In genomic region chr17:67068999-67069398, GRCh38 we compare ENCODE assay signal across 23 cellular contexts. TPM values are rescaled to one million over a fixed set of nuclear protein-coding genes. Genes with fewer than 3 reads are reported as not detected.
DNase-seq lines count a peak whose midpoint lies in the region; ATAC-seq, FAIRE-seq and TF ChIP-seq lines count a peak whose summit lies in the region.
"Had no signal": no experiment of that assay in that cellular context is flagged by ENCODE, and none has a peak within 500 bp of the region (broad histone marks: within the 10 kb centered on the region; RNA-seq: fewer than 3 reads in every experiment).

No MANE protein-coding gene starts in this region.

- H3K36me3 ChIP-seq in astrocyte (ENCODE audit: insufficient read depth, low read length) (no peaks in the 10 kb centered on the region), mammary epithelial cell (ENCODE audit: insufficient read depth, low read length) (no peaks in the 10 kb centered on the region), colonic mucosa (no peaks in the 10 kb centered on the region)

- no peaks in the 10 kb centered on the region for H3K27me3 Mint-ChIP-seq in natural killer cell (ENCODE audit: low read depth in 2 of 2)
- H3K27me3 Mint-ChIP-seq in natural killer cell treated with Interleukin-12 subunit alpha and Interleukin-12 subunit beta and Interleukin-15 and Interleukin-18, amount 100 ng/mL, for 72 hours = no peaks in the 10 kb centered on the region
- H3K27me3 Mint-ChIP-seq in astrocyte (ENCODE audit: low read depth, unreplicated experiment) = no peaks in the 10 kb centered on the region
- H3K27me3 Mint-ChIP-seq: CD8-positive, alpha-beta memory T cell had no signal

- BruUV-seq in mammary epithelial cell (replicated peaks; lab: Mats Ljungman, UMichigan) = no TSS peak

- H3K4me1 ChIP-seq in astrocyte (ENCODE audit: insufficient read depth, low read length) (no peaks in the 10 kb centered on the region), mammary epithelial cell (ENCODE audit: insufficient read depth, low read length) (no peaks in the 10 kb centered on the region), colonic mucosa (no peaks in the 10 kb centered on the region)
- H3K4me1 ChIP-seq: sigmoid colon had no signal

- H3K79me2 ChIP-seq in astrocyte (ENCODE audit: insufficient read depth, low read length) (no peaks in the 10 kb centered on the region), mammary epithelial cell (ENCODE audit: insufficient read depth, low read length) (no peaks in the 10 kb centered on the region)

- intact Hi-C loops in natural killer cell (cut with micrococcal nuclease) (no loop called here), mammary epithelial cell (cut with micrococcal nuclease) (no loop called here), colonic mucosa (cut with DNase I) (no loop called here)

- H2AFZ ChIP-seq in astrocyte (ENCODE audit: low read depth, low read length) (no peak overlapping the region), mammary epithelial cell (ENCODE audit: low read depth, low read length) (no peak overlapping the region)

- H3K27me3 ChIP-seq in astrocyte (ENCODE audit: insufficient read depth, low read length) = no peaks in the 10 kb centered on the region
- H3K27me3 ChIP-seq in mammary epithelial cell (ENCODE audit: insufficient read depth, low read length) = no peaks in the 10 kb centered on the region
- H3K27me3 ChIP-seq in colonic mucosa = no peaks in the 10 kb centered on the region
- H3K27me3 ChIP-seq: sigmoid colon had no signal

- no peaks in the 10 kb centered on the region for H3K9me3 Mint-ChIP-seq in natural killer cell
- no peaks in the 10 kb centered on the region for H3K9me3 Mint-ChIP-seq in natural killer cell treated with Interleukin-12 subunit alpha and Interleukin-12 subunit beta and Interleukin-15 and Interleukin-18, amount 100 ng/mL, for 72 hours
- no peaks in the 10 kb centered on the region for H3K9me3 Mint-ChIP-seq in astrocyte (ENCODE audit: unreplicated experiment)

- H3K4me1 Mint-ChIP-seq in natural killer cell (peaks cover 6 to 18% of the 10 kb centered on the region in 2 donors), astrocyte (ENCODE audit: low read depth, unreplicated experiment) (no peaks in the 10 kb centered on the region)
- peaks cover 0 to 7% of the 10 kb centered on the region in 2 donors for H3K4me1 Mint-ChIP-seq in natural killer cell treated with Interleukin-12 subunit alpha and Interleukin-12 subunit beta and Interleukin-15 and Interleukin-18, amount 100 ng/mL, for 72 hours (ENCODE audit: low read depth in 2 of 2)

- no peak overlapping the region for H3K4me3 ChIP-seq in astrocyte (ENCODE audit: insufficient read depth, low read depth, low read length)
- no peak overlapping the region for H3K4me3 ChIP-seq in mammary epithelial cell (replicated peaks in 1 of 3; ENCODE audit: insufficient read depth in 1 of 3, low read depth in 2 of 3, low read length in 3 of 3)
- H3K4me3 ChIP-seq in colonic mucosa = no peak overlapping the region
- H3K4me3 ChIP-seq: GM12878, sigmoid colon had no signal

- peak overlapping the region; percentile 41 to 56 for H3K27ac Mint-ChIP-seq in natural killer cell
- H3K27ac Mint-ChIP-seq in natural killer cell treated with Interleukin-12 subunit alpha and Interleukin-12 subunit beta and Interleukin-15 and Interleukin-18, amount 100 ng/mL, for 72 hours = peak overlapping the region in 1 of 2 donors; percentile 29
- no peak overlapping the region for H3K27ac Mint-ChIP-seq in astrocyte (ENCODE audit: unreplicated experiment)
- H3K27ac Mint-ChIP-seq: CD8-positive, alpha-beta memory T cell had no signal

- in situ Hi-C loops in mammary epithelial cell (cut with MboI; ENCODE audit: low sequenced_read_pairs in 2 of 2) = no loop called here

- CTCF ChIA-PET in mammary epithelial cell (lab: Charles Lee; ENCODE audit: low non-redundant PET) = interaction anchor here (0.7 kb wide), 1 partner anchor 11 kb away, joined by 3 read pairs; no protein-coding TSS in a partner anchor

- no peak overlapping the region for H3K4me2 ChIP-seq in astrocyte (ENCODE audit: low read length)
- no peak overlapping the region for H3K4me2 ChIP-seq in mammary epithelial cell (ENCODE audit: insufficient read depth, low read depth, low read length)

- WGBS in mammary epithelial cell (ENCODE audit: low coverage, missing lambda C conversion rate) = 78% methylated on average over 3 of the region's 3 CpGs

- no peak overlapping the region for H3K27ac ChIP-seq in astrocyte (ENCODE audit: low read depth, low read length)
- no peak overlapping the region for H3K27ac ChIP-seq in mammary epithelial cell (ENCODE audit: insufficient read depth, low read depth, low read length)
- H3K27ac ChIP-seq in colonic mucosa = no peak overlapping the region
- H3K27ac ChIP-seq: sigmoid colon had no signal

- H3K9ac ChIP-seq in astrocyte (ENCODE audit: low read length) (no peak overlapping the region), mammary epithelial cell (ENCODE audit: insufficient read depth, low read length) (no peak overlapping the region), colonic mucosa (ENCODE audit: low read depth in 2 of 2, low read length in 2 of 2) (no peak overlapping the region)

- no peak for TF ChIP-seq CTCF in natural killer cell (IDR thresholded peaks at IDR 0.05)
- TF ChIP-seq CTCF in astrocyte (IDR thresholded peaks at IDR 0.05; ENCODE audit: insufficient read depth, low read depth, low read length) = no peak
- no peak for TF ChIP-seq CTCF in mammary epithelial cell (conservative IDR thresholded peaks at IDR 0.05 in 1 of 2, IDR thresholded peaks at IDR 0.05 in 1 of 2; ENCODE audit: extremely low read depth in 1 of 2, insufficient read depth in 1 of 2, low read depth in 1 of 2, low read length in 2 of 2)
- TF ChIP-seq CTCF in colonic mucosa (IDR thresholded peaks at IDR 0.05) = no peak

- H3K4me3 Mint-ChIP-seq in natural killer cell (no peak overlapping the region), astrocyte (ENCODE audit: unreplicated experiment) (no peak overlapping the region)
- H3K4me3 Mint-ChIP-seq in natural killer cell treated with Interleukin-12 subunit alpha and Interleukin-12 subunit beta and Interleukin-15 and Interleukin-18, amount 100 ng/mL, for 72 hours = no peak overlapping the region
- H3K4me3 Mint-ChIP-seq: CD8-positive, alpha-beta memory T cell had no signal

- no peaks in the 10 kb centered on the region for H4K20me1 ChIP-seq in astrocyte (ENCODE audit: insufficient read depth, low read length)
- H4K20me1 ChIP-seq in mammary epithelial cell (ENCODE audit: insufficient read depth, low read length) = no peaks in the 10 kb centered on the region

- H3K9me3 ChIP-seq in astrocyte (ENCODE audit: insufficient read depth, low read depth, low read length) (no peaks in the 10 kb centered on the region), mammary epithelial cell (replicated peaks; ENCODE audit: insufficient read depth, low read length) (no peaks in the 10 kb centered on the region), colonic mucosa (no peaks in the 10 kb centered on the region)
- H3K9me3 ChIP-seq: sigmoid colon had no signal

- FAIRE-seq in astrocyte (lab: Jason Lieb, UNC) = no peak
- FAIRE-seq: GM12878, islet of Langerhans had no signal

- no peak for ATAC-seq in natural killer cell
- no peak for ATAC-seq in natural killer cell treated with Interleukin-12 subunit alpha and Interleukin-12 subunit beta and Interleukin-15 and Interleukin-18, amount 100 ng/mL, for 72 hours
- ATAC-seq: GM12878 had no signal

- no peaks in the 10 kb centered on the region for H3K36me3 Mint-ChIP-seq in natural killer cell
- no peaks in the 10 kb centered on the region for H3K36me3 Mint-ChIP-seq in natural killer cell treated with Interleukin-12 subunit alpha and Interleukin-12 subunit beta and Interleukin-15 and Interleukin-18, amount 100 ng/mL, for 72 hours
- peaks cover 2% of the 10 kb centered on the region for H3K36me3 Mint-ChIP-seq in astrocyte (ENCODE audit: low read depth, unreplicated experiment)

- no peak for DNase-seq in natural killer cell
- no peak for DNase-seq in natural killer cell treated with Interleukin-12 subunit alpha and Interleukin-12 subunit beta and Interleukin-15 and Interleukin-18, amount 100 ng/mL, for 72 hours (ENCODE audit: low spot score)
- peak; percentile 15 for DNase-seq in NCI-H2196 treated with DMSO at 0.1 percent for 48 hours (lab: John Stamatoyannopoulos, UW; ENCODE audit: unreplicated experiment)
- DNase-seq in astrocyte (ENCODE audit: low read depth) = peak; percentile 2
- no peak for DNase-seq in mammary epithelial cell
- no peak for DNase-seq in colonic mucosa
- no peak for DNase-seq in nucleus accumbens (lab: John Stamatoyannopoulos, UW)
- no peak for DNase-seq in NCI-H446 treated with DMSO at 0.1 percent for 48 hours (lab: John Stamatoyannopoulos, UW)
- DNase-seq: activated CD8-positive, alpha-beta memory T cell treated with anti-CD3 and anti-CD28 coated beads, Interleukin-2, amount 50 U/mL, for 48 hours; activated naive CD4-positive, alpha-beta T cell treated with Interleukin-2 at 50 U/mL for 16 hours; CD8-positive, alpha-beta memory T cell; cortex of kidney; erythroblast; occipital lobe; Right ventricle myocardium superior; sigmoid colon; stimulated activated CD4-positive, alpha-beta T cell treated with anti-CD3 and anti-CD28 coated beads, Interleukin-2, amount 100 ng/mL, for 24 hours; T-helper 2 cell had no signal

- dilution Hi-C loops in mammary epithelial cell (cut with HindIII; ENCODE audit: low sequenced_read_pairs) = loop anchor here (5.0 kb wide), 1 partner anchor 72 kb away; no protein-coding TSS in a partner anchor

RNA-seq across cellular contexts. Expression of gene CACNG1, which starts 24.6 kb away (rescaled TPM):
- total RNA-seq in natural killer cell (not detected), astrocyte (not detected in 2 replicates), mammary epithelial cell (not detected), colonic mucosa (not detected)
- total RNA-seq in natural killer cell treated with Interleukin-12 subunit alpha and Interleukin-12 subunit beta and Interleukin-15 and Interleukin-18, amount 100 ng/mL, for 72 hours = not detected
- not detected for polyA plus RNA-seq in mammary epithelial cell
- polyA minus RNA-seq in mammary epithelial cell = not detected
- total RNA-seq: CD8-positive, alpha-beta memory T cell; G401; GM12878; mesenteric fat pad; Right ventricle myocardium superior; sigmoid colon; subcutaneous adipose tissue had no signal
- polyA plus RNA-seq: CD8-positive, alpha-beta memory T cell; GM12878; sigmoid colon had no signal

Comparison
In these comparisons a context has a peak if more than half of its experiments do, and no peak if none do; other contexts are left out.
1. DNase-seq: peak in NCI-H2196 treated with DMSO at 0.1 percent for 48 hours (single experiment) and astrocyte (single experiment); none in natural killer cell (single experiment), natural killer cell treated with Interleukin-12 subunit alpha and Interleukin-12 subunit beta and Interleukin-15 and Interleukin-18, amount 100 ng/mL, for 72 hours (single experiment), mammary epithelial cell (single experiment), colonic mucosa (single experiment), nucleus accumbens (0 of 56) and NCI-H446 treated with DMSO at 0.1 percent for 48 hours (single experiment).